20 cellular contexts compared by ENCODE assay signal in genomic region chr2:32375228-32375892, GRCh38. TPM values are rescaled to one million over a fixed set of nuclear protein-coding genes. Genes with fewer than 3 reads are reported as not detected.
A peak's percentile ranks its signal among the peaks of the same experiment; 100 is the strongest.
DNase-seq lines count a peak whose midpoint lies in the region; ATAC-seq, FAIRE-seq and TF ChIP-seq lines count a peak whose summit lies in the region.
"Had no signal": no experiment of that assay in that cellular context is flagged by ENCODE, and none has a peak within 500 bp of the region (broad histone marks: within the 10 kb centered on the region; RNA-seq: fewer than 3 reads in every experiment).

No MANE protein-coding gene starts in this region.

- in situ Hi-C loops in GM12878 (cut with MboI) = no loop called here

- H4K20me1 ChIP-seq in GM12878 (ENCODE audit: control insufficient read depth, insufficient read depth) = no peaks in the 10 kb centered on the region; the same call in 1 of the 2 replicates

- peak; percentile 23 for FAIRE-seq in GM12891 (lab: Jason Lieb, UNC)
- no peak for FAIRE-seq in GM12878 (lab: Jason Lieb, UNC)
- FAIRE-seq: G401.6, RCC 7860 had no signal

- DNase-seq in activated CD4-positive, alpha-beta T cell treated with anti-CD3 and anti-CD28 coated beads, Interleukin-2, amount 10 ng/mL, durations not matched to agents 24 days and 14 days = no peak
- no peak for DNase-seq in activated CD4-positive, alpha-beta T cell treated with anti-CD3 and anti-CD28 coated beads, Interleukin-2, amount 50 U/mL, for 48 hours
- DNase-seq in GM12891 (ENCODE audit: insufficient read length, low spot score) (no peak), GM12878 (ENCODE audit: low read depth, low spot score) (no peak), mesothelial cell of epicardium (ENCODE audit: low spot score in 2 of 2, unreplicated experiment in 2 of 2) (no peak), colonic mucosa (no peak)
- no peak for DNase-seq in activated CD4-positive, CD25-positive, alpha-beta regulatory T cell (lab: John Stamatoyannopoulos, UW)
- DNase-seq in activated CD8-positive, alpha-beta memory T cell treated with anti-CD3 and anti-CD28 coated beads for 24 hours = no peak
- DNase-seq: COR-L47, DMS53, IMR-90, MV-4-11, NCI-H1417 treated with DMSO at 0.1 percent for 48 hours, NCI-H2081, NCI-H524, SHP77 treated with DMSO at 0.1 percent for 48 hours had no signal

- CTCF ChIA-PET in GM12878 (lab: Yijun Ruan, JAX) = no interaction called here

- RAD21 ChIA-PET in GM12878 (lab: Charles Lee; ENCODE audit: unreplicated experiment) = interaction anchor here (0.6 kb wide), 1 partner anchor 290 kb away, joined by 3 read pairs; no protein-coding TSS in a partner anchor

- no peak overlapping the region for H2AFZ ChIP-seq in GM12878 (ENCODE audit: control insufficient read depth, low read depth, low read length)

- H3K27me3 ChIP-seq in GM12878 (replicated peaks in 1 of 2; ENCODE audit: control insufficient read depth in 2 of 2, insufficient read depth in 2 of 2, low read length in 1 of 2) = no peaks in the 10 kb centered on the region
- H3K27me3 ChIP-seq in colonic mucosa = no peaks in the 10 kb centered on the region
- H3K27me3 ChIP-seq: BLaER1 had no signal

- no TSS peak for BruUV-seq in GM12878 (replicated peaks; lab: Mats Ljungman, UMichigan)

- H3K27me3 Mint-ChIP-seq in activated CD4-positive, alpha-beta T cell treated with anti-CD3 and anti-CD28 coated beads, Interleukin-2, amount 10 ng/mL, durations not matched to agents 24 days and 14 days = no peaks in the 10 kb centered on the region
- H3K27me3 Mint-ChIP-seq in mesothelial cell of epicardium (ENCODE audit: low read depth) = no peaks in the 10 kb centered on the region

- SMC1A ChIA-PET in GM12878 (lab: Charles Lee; ENCODE audit: uncharacterized antibody, unreplicated experiment) = interaction anchor here (0.7 kb wide), 1 partner anchor 15 kb away, joined by 3 read pairs; no protein-coding TSS in a partner anchor

- no peak overlapping the region for H3K4me2 ChIP-seq in GM12878 (ENCODE audit: control insufficient read depth, insufficient read depth)
- H3K4me2 ChIP-seq: BLaER1 had no signal

- H3K4me1 Mint-ChIP-seq in activated CD4-positive, alpha-beta T cell treated with anti-CD3 and anti-CD28 coated beads, Interleukin-2, amount 10 ng/mL, durations not matched to agents 24 days and 14 days = peaks cover 19% of the 10 kb centered on the region
- peaks cover 3% of the 10 kb centered on the region for H3K4me1 Mint-ChIP-seq in mesothelial cell of epicardium

- TF ChIP-seq POLR2A in GM12891 (IDR thresholded peaks at IDR 0.05; ENCODE audit: low read depth, low read length) (no peak), GM12878 (IDR thresholded peaks at IDR 0.05; ENCODE audit: low read depth, low read length) (no peak)

- intact Hi-C loops in activated CD4-positive, alpha-beta T cell treated with anti-CD3 and anti-CD28 coated beads, Interleukin-2, amount 10 ng/mL, durations not matched to agents 24 days and 14 days (cut with micrococcal nuclease) = no loop called here
- intact Hi-C loops in GM12878 (cut with micrococcal nuclease; ENCODE audit: unreplicated experiment) = no loop called here
- intact Hi-C loops in colonic mucosa (cut with DNase I) = no loop called here

- H3K9me3 ChIP-seq in GM12878 (replicated peaks; ENCODE audit: control insufficient read depth, insufficient read depth, low read length) = no peaks in the 10 kb centered on the region
- H3K9me3 ChIP-seq in colonic mucosa = no peaks in the 10 kb centered on the region

- peaks cover 13% of the 10 kb centered on the region for H3K36me3 Mint-ChIP-seq in activated CD4-positive, alpha-beta T cell treated with anti-CD3 and anti-CD28 coated beads, Interleukin-2, amount 10 ng/mL, durations not matched to agents 24 days and 14 days (ENCODE audit: low read depth)
- peaks cover 15% of the 10 kb centered on the region for H3K36me3 Mint-ChIP-seq in mesothelial cell of epicardium

- H3K36me3 ChIP-seq in GM12878 (ENCODE audit: control insufficient read depth in 2 of 2, insufficient read depth in 2 of 2, low read length in 1 of 2) (no peaks in the 10 kb centered on the region), colonic mucosa (no peaks in the 10 kb centered on the region)

- TF ChIP-seq CTCF in GM12878 (IDR thresholded peaks at IDR 0.05 in 2 of 3, conservative IDR thresholded peaks at IDR 0.05 in 1 of 3; ENCODE audit: control insufficient read depth in 2 of 3, extremely low read depth in 1 of 3, insufficient read depth in 1 of 3, low read depth in 3 of 3, low read length in 3 of 3) (no peak), mesothelial cell of epicardium (IDR thresholded peaks at IDR 0.05; ENCODE audit: unreplicated experiment) (no peak), colonic mucosa (IDR thresholded peaks at IDR 0.05) (no peak)

- H3K9me3 Mint-ChIP-seq in activated CD4-positive, alpha-beta T cell treated with anti-CD3 and anti-CD28 coated beads, Interleukin-2, amount 10 ng/mL, durations not matched to agents 24 days and 14 days = no peaks in the 10 kb centered on the region
- H3K9me3 Mint-ChIP-seq in mesothelial cell of epicardium = no peaks in the 10 kb centered on the region

- no peak overlapping the region for H3K4me3 ChIP-seq in GM12878
- H3K4me3 ChIP-seq in colonic mucosa = no peak overlapping the region
- H3K4me3 ChIP-seq: BLaER1 had no signal

- H3K4me1 ChIP-seq in GM12878 (ENCODE audit: control insufficient read depth, insufficient read depth, low read length) (0 out of 2 replicates have a peak, but pooled peaks cover 3% of the 10 kb centered on the region), colonic mucosa (no peaks in the 10 kb centered on the region)
- H3K4me1 ChIP-seq: BLaER1 had no signal

- WGBS in GM12878 (ENCODE audit: insufficient coverage, insufficient replicate concordance, low lambda C conversion rate, missing lambda C conversion rate) = 89% methylated on average over 12 of the region's 12 CpGs

- H3K79me2 ChIP-seq in GM12878 (ENCODE audit: control insufficient read depth, insufficient read depth, low read length) = peaks cover 80% of the 10 kb centered on the region

- TF ChIP-seq RAD21 in GM12878 (IDR thresholded peaks at IDR 0.05; ENCODE audit: insufficient read depth, low read depth, low read length) = no peak

- ATAC-seq in GM12878 = peak; percentile 37; the same call in 2 of the 3 replicates

- POLR2A ChIA-PET in GM12878 (lab: Charles Lee) = interaction anchor here (0.6 kb wide), 2 partner anchors 15 to 21 kb away, joined by 3 read pairs; no protein-coding TSS in a partner anchor

- H3K4me3 Mint-ChIP-seq in activated CD4-positive, alpha-beta T cell treated with anti-CD3 and anti-CD28 coated beads, Interleukin-2, amount 10 ng/mL, durations not matched to agents 24 days and 14 days = no peak overlapping the region
- no peak overlapping the region for H3K4me3 Mint-ChIP-seq in mesothelial cell of epicardium

- no peak for TF ChIP-seq EP300 in GM12878 (IDR thresholded peaks at IDR 0.05; ENCODE audit: borderline replicate concordance in 1 of 2, control insufficient read depth in 1 of 2, low read depth in 2 of 2, low read length in 2 of 2)

- H3K9ac ChIP-seq in GM12878 (ENCODE audit: control insufficient read depth, insufficient read depth, low read length) (no peak overlapping the region), colonic mucosa (ENCODE audit: low read depth in 2 of 2, low read length in 2 of 2) (no peak overlapping the region)
- H3K9ac ChIP-seq: BLaER1 had no signal

- peak overlapping the region; percentile 20 for H3K27ac Mint-ChIP-seq in activated CD4-positive, alpha-beta T cell treated with anti-CD3 and anti-CD28 coated beads, Interleukin-2, amount 10 ng/mL, durations not matched to agents 24 days and 14 days
- peak overlapping the region; percentile 39 for H3K27ac Mint-ChIP-seq in mesothelial cell of epicardium

- H3K27ac ChIP-seq in GM12878 (ENCODE audit: control insufficient read depth, insufficient read depth) (no peak overlapping the region), colonic mucosa (no peak overlapping the region)
- H3K27ac ChIP-seq: 22Rv1, BLaER1 had no signal

TF ChIP-seq in GM12891, 5 proteins besides CTCF, POLR2A, EP300 and RAD21:
- TF ChIP-seq SPI1 (IDR thresholded peaks at IDR 0.05; ENCODE audit: low read depth, low read length) (no peak), POLR2AphosphoS5 (IDR thresholded peaks at IDR 0.05; ENCODE audit: low read depth, low read length) (no peak), PAX5 (IDR thresholded peaks at IDR 0.05; ENCODE audit: insufficient read depth, low read length, severe bottlenecking) (no peak), POU2F2 (IDR thresholded peaks at IDR 0.05; ENCODE audit: low read depth, low read length) (no peak)

RNA-seq across cellular contexts. Expression of gene BIRC6, which starts 18.5 kb away (rescaled TPM):
- 101 and 105 TPM in 2 replicates for total RNA-seq in activated CD4-positive, alpha-beta T cell treated with anti-CD3 and anti-CD28 coated beads, Interleukin-2, amount 10 ng/mL, durations not matched to agents 24 days and 14 days
- 23.1 TPM for polyA plus RNA-seq in GM12891 (2012; ENCODE audit: low read depth, missing spikeins)
- total RNA-seq in GM12878 (2013; cell fraction: nucleolus; rRNA removed) = 827 and 867 TPM in 2 replicates
- total RNA-seq in GM12878 (2014; rRNA removed) = 101 and 118 TPM in 2 replicates
- total RNA-seq in GM12878 (2014; rRNA removed; fragmentation: Illumina TruSeq; extraction: Trizol) = 118 and 119 TPM in 2 replicates
- 86.5 and 90.1 TPM in 2 replicates for total RNA-seq in GM12878 (2021)
- 28.2 TPM for polyA plus RNA-seq in GM12878 (2011; ENCODE audit: low read depth)
- 95.0 and 106 TPM in 2 replicates for polyA plus RNA-seq in GM12878 (2011; rRNA removed)
- 69.3 and 90.0 TPM in 2 replicates for polyA plus RNA-seq in GM12878 (2011; cell fraction: cytosol; rRNA removed)
- 116 and 122 TPM in 2 replicates for polyA plus RNA-seq in GM12878 (2011; cell fraction: nucleus; rRNA removed)
- polyA plus RNA-seq in GM12878 (2012) = 34.2 and 43.6 TPM in 2 replicates
- 59.7 and 63.7 TPM in 2 replicates for polyA plus RNA-seq in GM12878 (2014; fragmentation: Illumina TruSeq; extraction: Trizol)
- polyA plus RNA-seq in GM12878 (2014; fragmentation: Nextera tagmentation; extraction: Ambion mirVana) = 10 to 100 TPM; 18.8 to 30.9 TPM
- 44.8 and 50.2 TPM in 2 replicates for polyA plus RNA-seq in GM12878 (2014; rRNA removed)
- polyA plus RNA-seq in GM12878 (2016; fragmentation: Nextera tagmentation; extraction: Ambion mirVana) = 10 to 100 TPM; 30.1 to 34.6 TPM
- polyA minus RNA-seq in GM12878 (2011; rRNA and poly(A)+ RNA removed) = 978 and 1,104 TPM in 2 replicates
- 99.6 and 130 TPM in 2 replicates for polyA minus RNA-seq in GM12878 (2011; cell fraction: cytosol; rRNA and poly(A)+ RNA removed)
- polyA minus RNA-seq in GM12878 (2011; cell fraction: nucleus; rRNA and poly(A)+ RNA removed) = 317 and 456 TPM in 2 replicates
- 101 to 112 TPM (median 110 TPM) in 3 replicates for total RNA-seq in mesothelial cell of epicardium
- 10 to 100 TPM; 74.6 to 93.1 TPM for total RNA-seq in colonic mucosa
